8 cellular contexts compared by ENCODE assay signal in the genomic region with DNA sequence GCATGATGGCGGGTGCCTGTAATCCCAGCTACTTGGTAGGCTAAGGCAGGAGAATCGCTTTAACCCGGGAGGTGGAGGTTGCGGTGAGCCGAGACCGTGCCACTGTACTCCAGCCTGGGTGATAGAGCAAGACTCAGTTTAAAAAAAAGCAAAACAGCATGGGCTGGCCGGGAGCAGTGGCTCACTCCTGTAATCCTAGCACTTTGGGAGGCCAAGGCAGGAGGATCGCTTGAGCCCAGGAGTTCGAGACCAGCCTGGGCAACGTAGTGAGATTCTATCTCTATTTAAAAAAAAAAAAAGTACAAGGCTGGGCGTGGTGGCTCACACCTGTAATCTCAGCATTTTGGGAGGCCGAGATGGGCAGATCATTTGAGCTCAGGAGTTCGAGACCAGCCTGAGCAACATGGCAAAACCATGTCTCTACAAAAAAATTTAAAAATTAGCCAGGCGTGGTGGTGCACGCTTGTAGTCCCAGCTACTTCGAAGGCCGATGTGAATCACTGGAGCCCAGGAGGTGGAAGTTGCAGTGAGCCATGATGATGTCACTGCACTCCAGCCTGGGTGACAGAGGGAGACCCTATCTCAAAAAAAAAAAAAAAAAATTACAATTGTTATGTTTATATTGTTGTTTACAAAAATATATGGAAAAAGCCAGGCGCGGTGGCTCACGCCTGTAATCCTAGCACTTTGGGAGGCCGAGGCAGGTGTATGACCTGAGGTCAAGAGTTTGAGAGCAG. TPM values are rescaled to one million over a fixed set of nuclear protein-coding genes. Genes with fewer than 3 reads are reported as not detected.
DNase-seq lines count a peak whose midpoint lies in the region; ATAC-seq, FAIRE-seq and TF ChIP-seq lines count a peak whose summit lies in the region.
"Not testable (repeated sequence)": the region's sequence is repeated elsewhere in the genome, so short reads cannot be mapped to it uniquely, and the experiment has no call there.

No MANE protein-coding gene starts in this region.

- peaks cover 28% of the 10 kb centered on the region for H3F3A ChIP-seq in smooth muscle cell (ENCODE audit: low read depth)

- peak overlapping the region; percentile 97 for H3K4me3 Mint-ChIP-seq in activated T-helper 2 cell treated with anti-CD3 and anti-CD28 coated beads, Interferon-gamma antibody, Interleukin-2, Interleukin-4, amounts not matched to agents 10 μg/mL and 5 μg/mL and 100 μg/mL, durations not matched to agents 14 hours and 24 hours and 36 hours (ENCODE audit: low read depth)
- H3K4me3 Mint-ChIP-seq in naive thymus-derived CD4-positive, alpha-beta T cell = peak overlapping the region; percentile 94 to 99 (median 96)

- H3K9me3 ChIP-seq in colonic mucosa; right cardiac atrium (ENCODE audit: control insufficient read depth, low read length); naive thymus-derived CD4-positive, alpha-beta T cell (ENCODE audit: control insufficient read depth in 2 of 3, low read length in 3 of 3); smooth muscle cell (replicated peaks; ENCODE audit: low read depth): not testable (repeated sequence)

- intact Hi-C loops in activated T-helper 2 cell treated with anti-CD3 and anti-CD28 coated beads, Interferon-gamma antibody, Interleukin-2, Interleukin-4, amounts not matched to agents 10 μg/mL and 5 μg/mL and 100 μg/mL, durations not matched to agents 14 hours and 24 hours and 36 hours (cut with micrococcal nuclease) = loop anchor here (5.0 kb wide), 1 partner anchor 956 kb away; the partner anchor contains the start of gene STAT6
- intact Hi-C loops in colonic mucosa (cut with DNase I) = not testable (repeated sequence)
- intact Hi-C loops in right cardiac atrium (cut with DNase I) = loop anchor here in 1 of 4 donors (5.0 kb wide), 1 partner anchor 39 kb away; the partner anchor contains the start of genes RPL41 and ZC3H10
- intact Hi-C loops in naive thymus-derived CD4-positive, alpha-beta T cell (cut with micrococcal nuclease) = loop anchor here in 1 of 2 donors (1.0 to 5.0 kb wide), 2 partner anchors 18 to 184 kb away; partner anchors contain the start of gene RAB5B

- not testable (repeated sequence) for H3K27me3 ChIP-seq in colonic mucosa; right cardiac atrium (ENCODE audit: control insufficient read depth, insufficient read depth); naive thymus-derived CD4-positive, alpha-beta T cell (ENCODE audit: control insufficient read depth in 2 of 2, insufficient read depth in 2 of 2, low read length in 2 of 2); smooth muscle cell (ENCODE audit: low read depth)

- DNase-seq in ACHN (peak; percentile 72), RCC 7860 (ENCODE audit: low spot score) (peak; percentile 57), right cardiac atrium (peak in 1 of 3 donors; percentile 37)
- not testable (repeated sequence) for DNase-seq in activated T-helper 2 cell treated with anti-CD3 and anti-CD28 coated beads, Interferon-gamma antibody, Interleukin-2, Interleukin-4, amounts not matched to agents 10 μg/mL and 5 μg/mL and 100 μg/mL, durations not matched to agents 14 hours and 24 hours and 36 hours (ENCODE audit: low spot score); colonic mucosa; naive thymus-derived CD4-positive, alpha-beta T cell; smooth muscle cell (lab: John Stamatoyannopoulos, UW; ENCODE audit: unreplicated experiment)

- H3K27me3 Mint-ChIP-seq in activated T-helper 2 cell treated with anti-CD3 and anti-CD28 coated beads, Interferon-gamma antibody, Interleukin-2, Interleukin-4, amounts not matched to agents 10 μg/mL and 5 μg/mL and 100 μg/mL, durations not matched to agents 14 hours and 24 hours and 36 hours (ENCODE audit: low read depth); naive thymus-derived CD4-positive, alpha-beta T cell: not testable (repeated sequence)

- not testable (repeated sequence) for ATAC-seq in right cardiac atrium; naive thymus-derived CD4-positive, alpha-beta T cell

- in situ Hi-C loops in ACHN (cut with HindIII; ENCODE audit: low pct_ligation_motif_present, low pct_unique_long_range_greater_than_20kb, low sequenced_read_pairs) = not testable (repeated sequence)

- WGBS in right cardiac atrium = 94% methylated on average over 21 of the region's 21 CpGs
- WGBS in smooth muscle cell (ENCODE audit: low lambda C conversion rate) = 92% methylated on average over 21 of the region's 21 CpGs

- H3K4me3 ChIP-seq in GM12875 (ENCODE audit: low read depth, low read length) (peak overlapping the region; percentile 54), colonic mucosa (peak overlapping the region; percentile 76), right cardiac atrium (ENCODE audit: low read length) (peak overlapping the region; percentile 95), smooth muscle cell (peak overlapping the region; percentile 90)
- H3K4me3 ChIP-seq in naive thymus-derived CD4-positive, alpha-beta T cell (ENCODE audit: low read length) = not testable (repeated sequence)

- H3K79me2 ChIP-seq in smooth muscle cell (ENCODE audit: low read depth) = peaks cover 40% of the 10 kb centered on the region

- POLR2A ChIA-PET in naive thymus-derived CD4-positive, alpha-beta T cell (lab: Charles Lee) = interaction anchor here (0.6 to 12.7 kb wide), 5 partner anchors 19 to 407 kb away, joined by 3 to 161 read pairs (median 3); partner anchors contain the start of genes ESYT1 and ZC3H10

- CTCF ChIA-PET in naive thymus-derived CD4-positive, alpha-beta T cell (lab: Charles Lee) = interaction anchor here (0.6 to 1.8 kb wide), 3 partner anchors 27 to 38 kb away, joined by 3 to 7 read pairs (median 5); partner anchors contain the start of gene SMARCC2

- peaks cover 10% of the 10 kb centered on the region for H3K4me1 ChIP-seq in colonic mucosa
- H3K4me1 ChIP-seq in right cardiac atrium (ENCODE audit: control insufficient read depth, insufficient read depth, low read length) = not testable (repeated sequence)
- H3K4me1 ChIP-seq in naive thymus-derived CD4-positive, alpha-beta T cell (ENCODE audit: control insufficient read depth in 2 of 2, insufficient read depth in 2 of 2, low read length in 2 of 2) = peaks cover 32 to 39% of the 10 kb centered on the region in 2 donors
- H3K4me1 ChIP-seq in smooth muscle cell (ENCODE audit: low read depth) = peaks cover 39% of the 10 kb centered on the region

- peak overlapping the region; percentile 100 for H3K4me2 ChIP-seq in smooth muscle cell

- not testable (repeated sequence) for H3K9me3 Mint-ChIP-seq in activated T-helper 2 cell treated with anti-CD3 and anti-CD28 coated beads, Interferon-gamma antibody, Interleukin-2, Interleukin-4, amounts not matched to agents 10 μg/mL and 5 μg/mL and 100 μg/mL, durations not matched to agents 14 hours and 24 hours and 36 hours; naive thymus-derived CD4-positive, alpha-beta T cell

- H3K36me3 ChIP-seq in colonic mucosa; smooth muscle cell (ENCODE audit: low read depth): not testable (repeated sequence)
- H3K36me3 ChIP-seq in naive thymus-derived CD4-positive, alpha-beta T cell (ENCODE audit: control insufficient read depth in 2 of 3, insufficient read depth in 3 of 3, low read length in 3 of 3) = peaks cover 4 to 22% (median 9%) of the 10 kb centered on the region in 3 experiments

- peaks cover 58% of the 10 kb centered on the region for H3K4me1 Mint-ChIP-seq in activated T-helper 2 cell treated with anti-CD3 and anti-CD28 coated beads, Interferon-gamma antibody, Interleukin-2, Interleukin-4, amounts not matched to agents 10 μg/mL and 5 μg/mL and 100 μg/mL, durations not matched to agents 14 hours and 24 hours and 36 hours (ENCODE audit: low read depth)
- H3K4me1 Mint-ChIP-seq in naive thymus-derived CD4-positive, alpha-beta T cell = peaks cover 31 to 64% (median 56%) of the 10 kb centered on the region in 7 donors

- not testable (repeated sequence) for TF ChIP-seq CTCF in GM12875 (IDR thresholded peaks at IDR 0.05; ENCODE audit: borderline replicate concordance, insufficient read depth, low read depth, low read length); colonic mucosa (IDR thresholded peaks at IDR 0.05); smooth muscle cell (IDR thresholded peaks at IDR 0.05; ENCODE audit: borderline replicate concordance, insufficient read depth, poor library complexity, severe bottlenecking)

- H3K9ac ChIP-seq in colonic mucosa (ENCODE audit: low read depth in 2 of 2, low read length in 2 of 2) = peak overlapping the region in 1 of 2 donors; percentile 100
- not testable (repeated sequence) for H3K9ac ChIP-seq in smooth muscle cell (ENCODE audit: low read depth)

- H3K27ac ChIP-seq in colonic mucosa (peak overlapping the region; percentile 94), right cardiac atrium (ENCODE audit: low read length) (peak overlapping the region; percentile 59), smooth muscle cell (ENCODE audit: low read depth) (peak overlapping the region; percentile 82)
- H3K27ac ChIP-seq in naive thymus-derived CD4-positive, alpha-beta T cell (ENCODE audit: low read depth, low read length) = peak overlapping the region; percentile 98

- peak overlapping the region; percentile 91 for H3K27ac Mint-ChIP-seq in activated T-helper 2 cell treated with anti-CD3 and anti-CD28 coated beads, Interferon-gamma antibody, Interleukin-2, Interleukin-4, amounts not matched to agents 10 μg/mL and 5 μg/mL and 100 μg/mL, durations not matched to agents 14 hours and 24 hours and 36 hours
- H3K27ac Mint-ChIP-seq in naive thymus-derived CD4-positive, alpha-beta T cell = peak overlapping the region; percentile 88 to 99 (median 97)

- peaks cover 31% of the 10 kb centered on the region for H4K20me1 ChIP-seq in smooth muscle cell (ENCODE audit: low read depth)

- peaks cover 52% of the 10 kb centered on the region for H3K36me3 Mint-ChIP-seq in activated T-helper 2 cell treated with anti-CD3 and anti-CD28 coated beads, Interferon-gamma antibody, Interleukin-2, Interleukin-4, amounts not matched to agents 10 μg/mL and 5 μg/mL and 100 μg/mL, durations not matched to agents 14 hours and 24 hours and 36 hours (ENCODE audit: low read depth)
- H3K36me3 Mint-ChIP-seq in naive thymus-derived CD4-positive, alpha-beta T cell = peaks cover 0 to 40% (median 10%) of the 10 kb centered on the region in 5 donors

- not testable (repeated sequence) for H2AFZ ChIP-seq in smooth muscle cell (ENCODE audit: low read depth)

- FAIRE-seq in RCC 7860 (lab: Jason Lieb, UNC) = peak; percentile 11

RNA-seq across cellular contexts. Expression of gene MYL6, which starts 1.5 kb away (rescaled TPM):
- 1,051 and 1,067 TPM in 2 replicates for total RNA-seq in activated T-helper 2 cell treated with anti-CD3 and anti-CD28 coated beads, Interferon-gamma antibody, Interleukin-2, Interleukin-4, amounts not matched to agents 10 μg/mL and 5 μg/mL and 100 μg/mL, durations not matched to agents 14 hours and 24 hours and 36 hours
- total RNA-seq in colonic mucosa = 1,000 to 10,000 TPM; 1,641 to 1,922 TPM
- 1,000 to 10,000 TPM in 1 of 4 donors, 100 to 1,000 TPM in 3; 592 to 1,178 (median 826) TPM for total RNA-seq in right cardiac atrium
- polyA plus RNA-seq in right cardiac atrium = 1,131 TPM
- 1,000 to 10,000 TPM in 1 of 5 experiments, 100 to 1,000 TPM in 4; 428 to 1,509 (median 467) TPM for total RNA-seq in naive thymus-derived CD4-positive, alpha-beta T cell
- 1,000 to 10,000 TPM; 1,845 to 2,144 TPM for polyA plus RNA-seq in naive thymus-derived CD4-positive, alpha-beta T cell
- 2,329 and 2,776 TPM in 2 replicates for total RNA-seq in smooth muscle cell
- 4,165 and 4,181 TPM in 2 replicates for polyA plus RNA-seq in smooth muscle cell

RNA-seq across cellular contexts. Expression of gene MYL6B, which starts 4.2 kb away (rescaled TPM):
- total RNA-seq in activated T-helper 2 cell treated with anti-CD3 and anti-CD28 coated beads, Interferon-gamma antibody, Interleukin-2, Interleukin-4, amounts not matched to agents 10 μg/mL and 5 μg/mL and 100 μg/mL, durations not matched to agents 14 hours and 24 hours and 36 hours = 89.7 and 94.3 TPM in 2 replicates
- total RNA-seq in colonic mucosa (10 to 100 TPM; 18.6 to 19.1 TPM), right cardiac atrium (10 to 100 TPM; 48.4 to 74.6 (median 60.2) TPM), smooth muscle cell (44.5 and 59.0 TPM in 2 replicates)
- polyA plus RNA-seq in right cardiac atrium (65.7 TPM), smooth muscle cell (107 and 121 TPM in 2 replicates)
- 10 to 100 TPM in 2 of 5 experiments, 1 to 10 TPM in 3; 3.7 to 60.3 (median 8.9) TPM for total RNA-seq in naive thymus-derived CD4-positive, alpha-beta T cell
- polyA plus RNA-seq in naive thymus-derived CD4-positive, alpha-beta T cell = 1 to 10 TPM; 5.6 to 6.7 TPM

RNA-seq across cellular contexts. Expression of gene ESYT1, which starts 28.6 kb away (rescaled TPM):
- total RNA-seq in activated T-helper 2 cell treated with anti-CD3 and anti-CD28 coated beads, Interferon-gamma antibody, Interleukin-2, Interleukin-4, amounts not matched to agents 10 μg/mL and 5 μg/mL and 100 μg/mL, durations not matched to agents 14 hours and 24 hours and 36 hours = 154 TPM in 2 replicates
- total RNA-seq in colonic mucosa = 10 to 100 TPM; 63.9 to 72.8 TPM
- 10 to 100 TPM; 30.7 to 38.5 (median 33.6) TPM for total RNA-seq in right cardiac atrium
- polyA plus RNA-seq in right cardiac atrium = 29.1 TPM
- total RNA-seq in naive thymus-derived CD4-positive, alpha-beta T cell = 100 to 1,000 TPM; 121 to 300 (median 221) TPM
- 100 to 1,000 TPM; 282 to 353 TPM for polyA plus RNA-seq in naive thymus-derived CD4-positive, alpha-beta T cell
- 76.0 and 87.7 TPM in 2 replicates for total RNA-seq in smooth muscle cell
- 69.5 and 77.0 TPM in 2 replicates for polyA plus RNA-seq in smooth muscle cell

RNA-seq across cellular contexts. Expression of gene SMARCC2, which starts 32.7 kb away (rescaled TPM):
- 131 and 136 TPM in 2 replicates for total RNA-seq in activated T-helper 2 cell treated with anti-CD3 and anti-CD28 coated beads, Interferon-gamma antibody, Interleukin-2, Interleukin-4, amounts not matched to agents 10 μg/mL and 5 μg/mL and 100 μg/mL, durations not matched to agents 14 hours and 24 hours and 36 hours
- 10 to 100 TPM; 80.1 to 84.2 TPM for total RNA-seq in colonic mucosa
- 10 to 100 TPM; 63.2 to 94.6 (median 72.2) TPM for total RNA-seq in right cardiac atrium
- polyA plus RNA-seq in right cardiac atrium = 28.6 TPM
- total RNA-seq in naive thymus-derived CD4-positive, alpha-beta T cell = 100 to 1,000 TPM; 118 to 187 (median 149) TPM
- 10 to 100 TPM; 64.6 to 88.9 TPM for polyA plus RNA-seq in naive thymus-derived CD4-positive, alpha-beta T cell
- 28.2 and 43.8 TPM in 2 replicates for total RNA-seq in smooth muscle cell
- 32.2 and 39.2 TPM in 2 replicates for polyA plus RNA-seq in smooth muscle cell

RNA-seq across cellular contexts. Expression of gene ZC3H10, which starts 38.6 kb away (rescaled TPM):
- 7.7 and 9.2 TPM in 2 replicates for total RNA-seq in activated T-helper 2 cell treated with anti-CD3 and anti-CD28 coated beads, Interferon-gamma antibody, Interleukin-2, Interleukin-4, amounts not matched to agents 10 μg/mL and 5 μg/mL and 100 μg/mL, durations not matched to agents 14 hours and 24 hours and 36 hours
- total RNA-seq in colonic mucosa (1 to 10 TPM; 3.5 to 6.1 TPM), right cardiac atrium (1 to 10 TPM; 6.1 to 8.6 (median 6.7) TPM), smooth muscle cell (1.9 and 6.7 TPM in 2 replicates)
- polyA plus RNA-seq in right cardiac atrium (2.7 TPM), smooth muscle cell (2.8 TPM in 2 replicates)
- 10 to 100 TPM in 3 of 5 experiments, 1 to 10 TPM in 2; 7.8 to 16.3 (median 13.3) TPM for total RNA-seq in naive thymus-derived CD4-positive, alpha-beta T cell
- polyA plus RNA-seq in naive thymus-derived CD4-positive, alpha-beta T cell = 1 to 10 TPM; 2.4 to 4.1 TPM
